20 cellular contexts compared by ENCODE assay signal in genomic region chr6:163342571-163343539, GRCh38.
A peak's percentile ranks its signal among the peaks of the same experiment; 100 is the strongest.
DNase-seq lines count a peak whose midpoint lies in the region; ATAC-seq, FAIRE-seq and TF ChIP-seq lines count a peak whose summit lies in the region.
"Had no signal": no experiment of that assay in that cellular context is flagged by ENCODE, and none has a peak within 500 bp of the region (broad histone marks: within the 10 kb centered on the region; RNA-seq: fewer than 3 reads in every experiment).

No MANE protein-coding gene starts in this region.

- H3K4me1 ChIP-seq in HEK293 (ENCODE audit: control insufficient read depth, insufficient read depth, low read length): no peaks in the 10 kb centered on the region
- no peaks in the 10 kb centered on the region for H3K4me1 ChIP-seq in HepG2 (ENCODE audit: insufficient read depth, low read length)
- peaks cover 46 to 56% of the 10 kb centered on the region in 2 donors for H3K4me1 ChIP-seq in gastrocnemius medialis
- H3K4me1 ChIP-seq: A549, Peyer's patch had no signal

- 51% methylated on average over 24 of the region's 24 CpGs for WGBS in HepG2 (ENCODE audit: low lambda C conversion rate)

- in situ Hi-C loops in HepG2 (cut with HindIII; ENCODE audit: extremely low pct_ligation_motif_present, low pct_unique_long_range_greater_than_20kb): no loop called here
- in situ Hi-C loops in gastrocnemius medialis (cut with MboI; ENCODE audit: low sequenced_read_pairs in 4 of 4): no loop called here

- H4K20me1 ChIP-seq in HepG2 (ENCODE audit: insufficient read depth, low read length): no peaks in the 10 kb centered on the region

- H3K9me3 ChIP-seq in HEK293 (ENCODE audit: control insufficient read depth, insufficient read depth, low read depth, low read length): no peaks in the 10 kb centered on the region
- H3K9me3 ChIP-seq in HepG2 (ENCODE audit: low read length): no peaks in the 10 kb centered on the region
- no peaks in the 10 kb centered on the region for H3K9me3 ChIP-seq in gastrocnemius medialis
- H3K9me3 ChIP-seq: A549, BE2C, Peyer's patch, SJSA1 had no signal

- no peak for ATAC-seq in HepG2
- no peak for ATAC-seq in gastrocnemius medialis
- ATAC-seq: A549 had no signal

- H3K27ac ChIP-seq in HEK293 (ENCODE audit: extremely low read depth, low read depth, low read length) (no peak overlapping the region), HepG2 (ENCODE audit: extremely low read length, insufficient read depth, low read length) (no peak overlapping the region), gastrocnemius medialis (peak overlapping the region; percentile 92 to 99 (median 94))
- H3K27ac ChIP-seq: A549, Peyer's patch, SJSA1 had no signal

- H3K27me3 Mint-ChIP-seq in brain (peaks cover 2% of the 10 kb centered on the region), endothelial cell (ENCODE audit: unreplicated experiment) (peaks cover 2% of the 10 kb centered on the region)

- no peak for TF ChIP-seq POLR2A in HepG2 (IDR thresholded peaks at IDR 0.05; ENCODE audit: insufficient read depth in 1 of 2, low read depth in 2 of 2, low read length in 2 of 2)
- no peak for TF ChIP-seq POLR2A in gastrocnemius medialis (IDR thresholded peaks at IDR 0.05)

- TF ChIP-seq RAD21 in HepG2 (CRISPR knock-in tag; IDR thresholded peaks at IDR 0.05): no peak

- intact Hi-C loops in HepG2 (cut with micrococcal nuclease; ENCODE audit: unreplicated experiment): no loop called here
- intact Hi-C loops in gastrocnemius medialis (cut with DNase I; ENCODE audit: low total_unique reads): no loop called here

- H3K27ac Mint-ChIP-seq in brain (peak overlapping the region in 3 of 5 experiments; percentile 74 to 94 (median 92)), endothelial cell (ENCODE audit: unreplicated experiment) (no peak overlapping the region)
- H3K27ac Mint-ChIP-seq: HFFc6 had no signal

- H3K4me1 Mint-ChIP-seq in brain (peaks cover 85% of the 10 kb centered on the region), endothelial cell (ENCODE audit: unreplicated experiment) (peaks cover 21% of the 10 kb centered on the region)

- H3K27me3 ChIP-seq in HepG2 (ENCODE audit: control insufficient read depth in 1 of 2, insufficient read depth in 2 of 2, low read length in 2 of 2) (peaks cover 0 to 29% of the 10 kb centered on the region in 2 experiments; a peak in 2 of 5 replicates), gastrocnemius medialis (no peaks in the 10 kb centered on the region)
- H3K27me3 ChIP-seq: BE2C, Peyer's patch, SJSA1 had no signal

- H3K79me2 ChIP-seq in HepG2 (ENCODE audit: insufficient read depth, low read length): no peaks in the 10 kb centered on the region

- no peaks in the 10 kb centered on the region for H3K36me3 ChIP-seq in HEK293 (ENCODE audit: control insufficient read depth in 2 of 2, insufficient read depth in 1 of 2, low read length in 2 of 2)
- no peaks in the 10 kb centered on the region for H3K36me3 ChIP-seq in HepG2 (replicated peaks in 1 of 2; ENCODE audit: control insufficient read depth in 1 of 2, insufficient read depth in 2 of 2, low read length in 2 of 2)
- no peaks in the 10 kb centered on the region for H3K36me3 ChIP-seq in gastrocnemius medialis
- H3K36me3 ChIP-seq: BE2C, Peyer's patch, SJSA1 had no signal

- CTCF ChIA-PET in HEK293 (lab: Yijun Ruan, JAX) (no interaction called here), HepG2 (lab: Yijun Ruan, JAX; ENCODE audit: low intra/inter-chr PET ratio, low total read pairs) (no interaction called here)

- no peak overlapping the region for H3K4me2 ChIP-seq in HepG2 (ENCODE audit: low read depth, low read length)
- H3K4me2 ChIP-seq: A549 had no signal

- no peak for DNase-seq in HepG2 (ENCODE audit: low spot score)
- DNase-seq in gastrocnemius medialis: no peak
- no peak for DNase-seq in NOMO-1 (lab: John Stamatoyannopoulos, UW; ENCODE audit: unreplicated experiment in 2 of 2)
- no peak for DNase-seq in endothelial cell (ENCODE audit: low spot score)
- DNase-seq in NCI-H510A (lab: John Stamatoyannopoulos, UW): no peak
- DNase-seq: BE2C, H7, HFFc6, KG1, NCI-H1092, NCI-H1436, NCI-H1930, NCI-H2227 treated with DMSO at 0.1 percent for 48 hours, NCI-H524, NCI-H82, Peyer's patch had no signal

- POLR2A ChIA-PET in HEK293 (lab: Yijun Ruan, JAX) (no interaction called here), HepG2 (lab: Yijun Ruan, JAX) (no interaction called here)

- H3K4me3 ChIP-seq in HEK293 (ENCODE audit: low read depth, low read length) (no peak overlapping the region), HepG2 (replicated peaks in 1 of 3; ENCODE audit: insufficient read depth in 1 of 3, low read depth in 2 of 3, low read length in 3 of 3) (no peak overlapping the region), gastrocnemius medialis (no peak overlapping the region)
- H3K4me3 ChIP-seq: A549, Peyer's patch, SJSA1 had no signal

- no peak overlapping the region for H3K9ac ChIP-seq in HepG2 (ENCODE audit: insufficient read depth, low read depth, low read length)

- TF ChIP-seq CTCF in HEK293 (tag by site-specific recombination; IDR thresholded peaks at IDR 0.05) (no peak), brain (conservative IDR thresholded peaks at IDR 0.05) (no peak), HepG2 (CRISPR knock-in tag; IDR thresholded peaks at IDR 0.05) (no peak), gastrocnemius medialis (IDR thresholded peaks at IDR 0.05 in 4 of 5, conservative IDR thresholded peaks at IDR 0.05 in 1 of 5) (no peak), endothelial cell (IDR thresholded peaks at IDR 0.05; ENCODE audit: unreplicated experiment) (no peak)

- no peak overlapping the region for H2AFZ ChIP-seq in HepG2 (ENCODE audit: low read length)

- H3K36me3 Mint-ChIP-seq in brain (no peaks in the 10 kb centered on the region), endothelial cell (ENCODE audit: low read depth, unreplicated experiment) (no peaks in the 10 kb centered on the region)

- no TSS peak for BruUV-seq in HepG2 (replicated peaks; lab: Mats Ljungman, UMichigan)

- H3K4me3 Mint-ChIP-seq in brain: no peak overlapping the region
- no peak overlapping the region for H3K4me3 Mint-ChIP-seq in endothelial cell (ENCODE audit: unreplicated experiment)
- H3K4me3 Mint-ChIP-seq: HFFc6 had no signal

- no peak for TF ChIP-seq EP300 in HepG2 (IDR thresholded peaks at IDR 0.05; ENCODE audit: low read depth in 2 of 2, low read length in 2 of 2)
- no peak for TF ChIP-seq EP300 in HepG2 (CRISPR knock-in tag; IDR thresholded peaks at IDR 0.05; ENCODE audit: borderline replicate concordance)

- FAIRE-seq in HepG2 (lab: Jason Lieb, UNC): no peak
- FAIRE-seq: A549 had no signal

- H3K9me3 Mint-ChIP-seq in brain (peaks cover 0 to 4% (median 0%) of the 10 kb centered on the region in 5 experiments), endothelial cell (ENCODE audit: unreplicated experiment) (no peaks in the 10 kb centered on the region)

TF ChIP-seq in HEK293, 187 proteins besides CTCF, POLR2A, EP300 and RAD21:
- TF ChIP-seq, protein P1, sequence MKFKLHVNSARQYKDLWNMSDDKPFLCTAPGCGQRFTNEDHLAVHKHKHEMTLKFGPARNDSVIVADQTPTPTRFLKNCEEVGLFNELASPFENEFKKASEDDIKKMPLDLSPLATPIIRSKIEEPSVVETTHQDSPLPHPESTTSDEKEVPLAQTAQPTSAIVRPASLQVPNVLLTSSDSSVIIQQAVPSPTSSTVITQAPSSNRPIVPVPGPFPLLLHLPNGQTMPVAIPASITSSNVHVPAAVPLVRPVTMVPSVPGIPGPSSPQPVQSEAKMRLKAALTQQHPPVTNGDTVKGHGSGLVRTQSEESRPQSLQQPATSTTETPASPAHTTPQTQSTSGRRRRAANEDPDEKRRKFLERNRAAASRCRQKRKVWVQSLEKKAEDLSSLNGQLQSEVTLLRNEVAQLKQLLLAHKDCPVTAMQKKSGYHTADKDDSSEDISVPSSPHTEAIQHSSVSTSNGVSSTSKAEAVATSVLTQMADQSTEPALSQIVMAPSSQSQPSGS (tag by site-specific recombination; IDR thresholded peaks at IDR 0.05; ENCODE audit: low read depth): peak; percentile 59
- TF ChIP-seq ZNF658 (tag by site-specific recombination; IDR thresholded peaks at IDR 0.05): no peak

TF ChIP-seq in HepG2, 621 proteins besides CTCF, POLR2A, EP300 and RAD21:
- peak; percentile 98 for TF ChIP-seq CREB1 (IDR thresholded peaks at IDR 0.05)
- TF ChIP-seq CREB1 (CRISPR knock-in tag; IDR thresholded peaks at IDR 0.05): no peak
- TF ChIP-seq ZNF777 (CRISPR knock-in tag; IDR thresholded peaks at IDR 0.05): no peak
- TF ChIP-seq CREM (IDR thresholded peaks at IDR 0.05): no peak
- TF ChIP-seq CREM (CRISPR knock-in tag; IDR thresholded peaks at IDR 0.05): no peak
- peak; percentile 100 for TF ChIP-seq ATF7 (IDR thresholded peaks at IDR 0.05)
- no peak for TF ChIP-seq ATF7 (CRISPR knock-in tag; IDR thresholded peaks at IDR 0.05)
- no peak for TF ChIP-seq JUNB (CRISPR knock-in tag; IDR thresholded peaks at IDR 0.05; ENCODE audit: borderline replicate concordance)

Comparison
In these comparisons a context has a peak if more than half of its experiments do, and no peak if none do; other contexts are left out.
1. H3K27ac ChIP-seq: peak in gastrocnemius medialis (4 of 4); none in HEK293 (single experiment) and HepG2 (single experiment).